In genomic region chr12:132583736-132584135, GRCh38 we compare ENCODE assay signal across 25 cellular contexts. TPM values are rescaled to one million over a fixed set of nuclear protein-coding genes. Genes with fewer than 3 reads are reported as not detected.
A peak's percentile ranks its signal among the peaks of the same experiment; 100 is the strongest.
DNase-seq lines count a peak whose midpoint lies in the region; ATAC-seq, FAIRE-seq and TF ChIP-seq lines count a peak whose summit lies in the region.
"Had no signal": no experiment of that assay in that cellular context is flagged by ENCODE, and none has a peak within 500 bp of the region (broad histone marks: within the 10 kb centered on the region; RNA-seq: fewer than 3 reads in every experiment).

No MANE protein-coding gene starts in this region.

- DNase-seq in H7 (peak; percentile 95), GM12878 (ENCODE audit: low read depth, low spot score) (no peak), retina (peak; percentile 52), NCI-H345 treated with DMSO at 0.1 percent for 48 hours (lab: John Stamatoyannopoulos, UW; ENCODE audit: unreplicated experiment) (no peak), GM20000 (ENCODE audit: low spot score) (no peak)
- DNase-seq in stimulated activated CD4-positive, alpha-beta T cell treated with anti-CD3 and anti-CD28 coated beads, Interleukin-12 subunit alpha, Interleukin-12 subunit beta, amount 100 ng/mL, for 4 hours: no peak
- DNase-seq: activated CD4-positive, alpha-beta T cell treated with anti-CD3 and anti-CD28 coated beads, Interleukin-2, amount 10 ng/mL, durations not matched to agents 7 days and 5 days; activated CD8-positive, alpha-beta memory T cell treated with anti-CD3 and anti-CD28 coated beads, Interleukin-2, amount 50 U/mL, for 4 hours; activated gamma-delta T cell; CD4-positive, CD25-positive, alpha-beta regulatory T cell; cerebellar nuclear complex; DMS153; heart left ventricle; Karpas-422; kidney glomerular epithelial cell; naive thymus-derived CD8-positive, alpha-beta T cell; NCI-H1092; NCI-H2081 treated with DMSO at 0.1 percent for 48 hours; NCI-H510A; substantia nigra had no signal

- in situ Hi-C loops in GM12878 (cut with MboI): no loop called here

- TF ChIP-seq CTCF in GM12878 (IDR thresholded peaks at IDR 0.05 in 2 of 3, conservative IDR thresholded peaks at IDR 0.05 in 1 of 3; ENCODE audit: control insufficient read depth in 2 of 3, extremely low read depth in 1 of 3, insufficient read depth in 1 of 3, low read depth in 3 of 3, low read length in 3 of 3) (no peak), GM20000 (IDR thresholded peaks at IDR 0.05; ENCODE audit: extremely low read depth, missing control alignments) (no peak)

- intact Hi-C loops in GM12878 (cut with micrococcal nuclease; ENCODE audit: unreplicated experiment): no loop called here

- BruUV-seq in GM12878 (replicated peaks; lab: Mats Ljungman, UMichigan): TSS peak; percentile 64

- no peak for TF ChIP-seq RAD21 in GM12878 (IDR thresholded peaks at IDR 0.05; ENCODE audit: insufficient read depth, low read depth, low read length)

- no peak for ATAC-seq in GM12878
- ATAC-seq in GM21515 (IDR thresholded peaks at IDR 0.05; ENCODE audit: unreplicated experiment): no peak
- ATAC-seq: heart left ventricle; naive thymus-derived CD8-positive, alpha-beta T cell had no signal

- H3K27me3 ChIP-seq in H7 (ENCODE audit: control insufficient read depth, insufficient read depth, low read length) (peaks cover 58% of the 10 kb centered on the region), GM12878 (replicated peaks in 1 of 2; ENCODE audit: control insufficient read depth in 2 of 2, insufficient read depth in 2 of 2, low read length in 1 of 2) (no peaks in the 10 kb centered on the region)
- H3K27me3 ChIP-seq: heart left ventricle had no signal

- no peak overlapping the region for H3K9ac ChIP-seq in GM12878 (ENCODE audit: control insufficient read depth, insufficient read depth, low read length)

- TF ChIP-seq POLR2A in GM12878 (IDR thresholded peaks at IDR 0.05; ENCODE audit: low read depth, low read length): no peak

- H3K79me2 ChIP-seq in GM12878 (ENCODE audit: control insufficient read depth, insufficient read depth, low read length): no peaks in the 10 kb centered on the region

- H3K4me2 ChIP-seq in GM12878 (ENCODE audit: control insufficient read depth, insufficient read depth): no peak overlapping the region

- no peaks in the 10 kb centered on the region for H3K4me1 ChIP-seq in GM12878 (ENCODE audit: control insufficient read depth, insufficient read depth, low read length)
- H3K4me1 ChIP-seq: heart left ventricle, prostate gland had no signal

- H2AFZ ChIP-seq in GM12878 (ENCODE audit: control insufficient read depth, low read depth, low read length): no peak overlapping the region

- no peak for FAIRE-seq in GM12878 (lab: Jason Lieb, UNC)
- FAIRE-seq: GM12892, TTC549 had no signal

- RAD21 ChIA-PET in GM12878 (lab: Charles Lee; ENCODE audit: unreplicated experiment): no interaction called here

- H3K27ac ChIP-seq in GM12878 (ENCODE audit: control insufficient read depth, insufficient read depth): no peak overlapping the region
- H3K27ac ChIP-seq: heart left ventricle, prostate gland had no signal

- TF ChIP-seq EP300 in GM12878 (IDR thresholded peaks at IDR 0.05; ENCODE audit: borderline replicate concordance in 1 of 2, control insufficient read depth in 1 of 2, low read depth in 2 of 2, low read length in 2 of 2): no peak

- H3K36me3 ChIP-seq in H7 (replicated peaks; ENCODE audit: control insufficient read depth, insufficient read depth, low read length) (no peaks in the 10 kb centered on the region; the same call in 1 of the 2 replicates), GM12878 (ENCODE audit: control insufficient read depth in 2 of 2, insufficient read depth in 2 of 2, low read length in 1 of 2) (no peaks in the 10 kb centered on the region)
- H3K36me3 ChIP-seq: prostate gland had no signal

- 94% methylated on average over 23 of the region's 29 CpGs for WGBS in GM12878 (ENCODE audit: insufficient coverage, insufficient replicate concordance, low lambda C conversion rate, missing lambda C conversion rate)

- H3K4me3 ChIP-seq in H7 (ENCODE audit: insufficient read depth, low read depth, low read length): peak overlapping the region; percentile 30; the same call in 1 of the 2 replicates
- H3K4me3 ChIP-seq in GM12878: no peak overlapping the region
- H3K4me3 ChIP-seq in iPS-18c (ENCODE audit: insufficient read depth, low read depth, low read length): peak overlapping the region; percentile 34; the same call in 1 of the 2 replicates
- H3K4me3 ChIP-seq: prostate gland had no signal

- H3K9me3 ChIP-seq in GM12878 (replicated peaks; ENCODE audit: control insufficient read depth, insufficient read depth, low read length): no peaks in the 10 kb centered on the region
- no peaks in the 10 kb centered on the region for H3K9me3 ChIP-seq in iPS-18c (ENCODE audit: control insufficient read depth, insufficient read depth, low read length)
- H3K9me3 ChIP-seq: heart left ventricle, prostate gland had no signal

- SMC1A ChIA-PET in GM12878 (lab: Charles Lee; ENCODE audit: uncharacterized antibody, unreplicated experiment): no interaction called here

- CTCF ChIA-PET in GM12878 (lab: Yijun Ruan, JAX): no interaction called here

- POLR2A ChIA-PET in GM12878 (lab: Charles Lee): no interaction called here

- H4K20me1 ChIP-seq in GM12878 (ENCODE audit: control insufficient read depth, insufficient read depth): no peaks in the 10 kb centered on the region

TF ChIP-seq in GM12878, 131 proteins besides CTCF, POLR2A, EP300 and RAD21 (continues in another document):
- TF ChIP-seq, protein P1, sequence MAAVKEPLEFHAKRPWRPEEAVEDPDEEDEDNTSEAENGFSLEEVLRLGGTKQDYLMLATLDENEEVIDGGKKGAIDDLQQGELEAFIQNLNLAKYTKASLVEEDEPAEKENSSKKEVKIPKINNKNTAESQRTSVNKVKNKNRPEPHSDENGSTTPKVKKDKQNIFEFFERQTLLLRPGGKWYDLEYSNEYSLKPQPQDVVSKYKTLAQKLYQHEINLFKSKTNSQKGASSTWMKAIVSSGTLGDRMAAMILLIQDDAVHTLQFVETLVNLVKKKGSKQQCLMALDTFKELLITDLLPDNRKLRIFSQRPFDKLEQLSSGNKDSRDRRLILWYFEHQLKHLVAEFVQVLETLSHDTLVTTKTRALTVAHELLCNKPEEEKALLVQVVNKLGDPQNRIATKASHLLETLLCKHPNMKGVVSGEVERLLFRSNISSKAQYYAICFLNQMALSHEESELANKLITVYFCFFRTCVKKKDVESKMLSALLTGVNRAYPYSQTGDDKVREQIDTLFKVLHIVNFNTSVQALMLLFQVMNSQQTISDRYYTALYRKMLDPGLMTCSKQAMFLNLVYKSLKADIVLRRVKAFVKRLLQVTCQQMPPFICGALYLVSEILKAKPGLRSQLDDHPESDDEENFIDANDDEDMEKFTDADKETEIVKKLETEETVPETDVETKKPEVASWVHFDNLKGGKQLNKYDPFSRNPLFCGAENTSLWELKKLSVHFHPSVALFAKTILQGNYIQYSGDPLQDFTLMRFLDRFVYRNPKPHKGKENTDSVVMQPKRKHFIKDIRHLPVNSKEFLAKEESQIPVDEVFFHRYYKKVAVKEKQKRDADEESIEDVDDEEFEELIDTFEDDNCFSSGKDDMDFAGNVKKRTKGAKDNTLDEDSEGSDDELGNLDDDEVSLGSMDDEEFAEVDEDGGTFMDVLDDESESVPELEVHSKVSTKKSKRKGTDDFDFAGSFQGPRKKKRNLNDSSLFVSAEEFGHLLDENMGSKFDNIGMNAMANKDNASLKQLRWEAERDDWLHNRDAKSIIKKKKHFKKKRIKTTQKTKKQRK (IDR thresholded peaks at IDR 0.05; ENCODE audit: low read depth, low read length): no peak
- TF ChIP-seq CREM (IDR thresholded peaks at IDR 0.05; ENCODE audit: low read depth) (no peak), ETV6 (conservative IDR thresholded peaks at IDR 0.05 in 1 of 2, IDR thresholded peaks at IDR 0.05 in 1 of 2; ENCODE audit: borderline replicate concordance in 1 of 2, low read depth in 1 of 2) (no peak)

RNA-seq across cellular contexts. Expression of gene LRCOL1, which starts 26.6 kb away (rescaled TPM):
- total RNA-seq in H7 (2014; rRNA removed; shearing (Covaris generic)): not detected in 2 replicates
- not detected in 2 replicates for total RNA-seq in GM12878 (2013; cell fraction: nucleolus; rRNA removed)
- total RNA-seq in GM12878 (2014; rRNA removed) (not detected in 2 replicates), GM12878 (2014; rRNA removed; fragmentation: Illumina TruSeq; extraction: Trizol) (not detected in 2 replicates), GM12878 (2021) (not detected in 2 replicates)
- polyA plus RNA-seq in GM12878 (2011; ENCODE audit: low read depth): not detected
- polyA plus RNA-seq in GM12878 (2011; rRNA removed) (not detected in 2 replicates), GM12878 (2014; fragmentation: Illumina TruSeq; extraction: Trizol) (not detected in 2 replicates), GM12878 (2014; fragmentation: Nextera tagmentation; extraction: Ambion mirVana) (not detected), GM12878 (2014; rRNA removed) (not detected in 2 replicates), GM12878 (2016; fragmentation: Nextera tagmentation; extraction: Ambion mirVana) (not detected)
- not detected in 2 replicates for polyA plus RNA-seq in GM12878 (2011; cell fraction: cytosol; rRNA removed)
- 0.27 TPM in 1 of 2 replicates, not detected in the other for polyA plus RNA-seq in GM12878 (2011; cell fraction: nucleus; rRNA removed)
- not detected in 2 replicates for polyA plus RNA-seq in GM12878 (2012)
- polyA minus RNA-seq in GM12878 (2011; rRNA and poly(A)+ RNA removed): not detected in 2 replicates
- not detected in 2 replicates for polyA minus RNA-seq in GM12878 (2011; cell fraction: cytosol; rRNA and poly(A)+ RNA removed)
- not detected in 2 replicates for polyA minus RNA-seq in GM12878 (2011; cell fraction: nucleus; rRNA and poly(A)+ RNA removed)
- total RNA-seq: activated CD4-positive, alpha-beta T cell treated with anti-CD3 and anti-CD28 coated beads, Interleukin-2, amount 10 ng/mL, durations not matched to agents 7 days and 5 days; CD4-positive, CD25-positive, alpha-beta regulatory T cell; heart left ventricle; naive thymus-derived CD8-positive, alpha-beta T cell had no signal
- polyA plus RNA-seq: CD4-positive, CD25-positive, alpha-beta regulatory T cell; heart left ventricle; naive thymus-derived CD8-positive, alpha-beta T cell had no signal

RNA-seq across cellular contexts. Expression of gene P2RX2, which starts 34.8 kb away (rescaled TPM):
- total RNA-seq in H7 (2014; rRNA removed; shearing (Covaris generic)): 0.15 and 0.28 TPM in 2 replicates
- total RNA-seq in GM12878 (2013; cell fraction: nucleolus; rRNA removed): not detected in 2 replicates
- total RNA-seq in GM12878 (2014; rRNA removed) (not detected in 2 replicates), GM12878 (2014; rRNA removed; fragmentation: Illumina TruSeq; extraction: Trizol) (not detected in 2 replicates), GM12878 (2021) (not detected in 2 replicates)
- polyA plus RNA-seq in GM12878 (2011; ENCODE audit: low read depth): not detected
- polyA plus RNA-seq in GM12878 (2011; rRNA removed) (not detected in 2 replicates), GM12878 (2014; fragmentation: Illumina TruSeq; extraction: Trizol) (not detected in 2 replicates), GM12878 (2014; fragmentation: Nextera tagmentation; extraction: Ambion mirVana) (not detected), GM12878 (2014; rRNA removed) (not detected in 2 replicates), GM12878 (2016; fragmentation: Nextera tagmentation; extraction: Ambion mirVana) (not detected)
- not detected in 2 replicates for polyA plus RNA-seq in GM12878 (2011; cell fraction: cytosol; rRNA removed)
- not detected in 2 replicates for polyA plus RNA-seq in GM12878 (2011; cell fraction: nucleus; rRNA removed)
- polyA plus RNA-seq in GM12878 (2012): not detected in 2 replicates
- polyA minus RNA-seq in GM12878 (2011; rRNA and poly(A)+ RNA removed): not detected in 2 replicates
- polyA minus RNA-seq in GM12878 (2011; cell fraction: cytosol; rRNA and poly(A)+ RNA removed): not detected in 2 replicates
- polyA minus RNA-seq in GM12878 (2011; cell fraction: nucleus; rRNA and poly(A)+ RNA removed): not detected in 2 replicates
- total RNA-seq: activated CD4-positive, alpha-beta T cell treated with anti-CD3 and anti-CD28 coated beads, Interleukin-2, amount 10 ng/mL, durations not matched to agents 7 days and 5 days; CD4-positive, CD25-positive, alpha-beta regulatory T cell; heart left ventricle; naive thymus-derived CD8-positive, alpha-beta T cell had no signal
- polyA plus RNA-seq: CD4-positive, CD25-positive, alpha-beta regulatory T cell; heart left ventricle; naive thymus-derived CD8-positive, alpha-beta T cell had no signal

Comparison
In these comparisons a context has a peak if more than half of its experiments do, and no peak if none do; other contexts are left out.
1. DNase-seq: peak in H7 (single experiment) and retina (single experiment); none in GM12878 (single experiment), NCI-H345 treated with DMSO at 0.1 percent for 48 hours (single experiment), stimulated activated CD4-positive, alpha-beta T cell treated with anti-CD3 and anti-CD28 coated beads, Interleukin-12 subunit alpha, Interleukin-12 subunit beta, amount 100 ng/mL, for 4 hours (single experiment) and GM20000 (single experiment).